ENCODE assay signal across 31 cellular contexts in genomic region chr15:78109156-78109555, GRCh38. TPM values are rescaled to one million over a fixed set of nuclear protein-coding genes. Genes with fewer than 3 reads are reported as not detected.
"Had no signal": no experiment of that assay in that cellular context is flagged by ENCODE, and none has a peak within 500 bp of the region (broad histone marks: within the 10 kb centered on the region; RNA-seq: fewer than 3 reads in every experiment).

No MANE protein-coding gene starts in this region.

- ATAC-seq: activated CD8-positive, alpha-beta memory T cell treated with anti-CD3 and anti-CD28 coated beads, Interleukin-2, amount 10 ng/mL, durations not matched to agents 7 days and 5 days; Right ventricle myocardium inferior had no signal

- H3K4me3 Mint-ChIP-seq: activated CD4-positive, alpha-beta T cell treated with anti-CD3 and anti-CD28 coated beads, Interleukin-2, amount 10 ng/mL, durations not matched to agents 7 days and 5 days; activated CD8-positive, alpha-beta memory T cell treated with anti-CD3 and anti-CD28 coated beads, Interleukin-2, amount 10 ng/mL, durations not matched to agents 7 days and 5 days; activated naive CD8-positive, alpha-beta T cell treated with anti-CD3 and anti-CD28 coated beads for 36 hours had no signal

- H3K36me3 ChIP-seq: brain microvascular endothelial cell, Peyer's patch had no signal

- DNase-seq: activated CD4-positive, alpha-beta T cell treated with anti-CD3 and anti-CD28 coated beads, Interleukin-2, amount 10 ng/mL, durations not matched to agents 7 days and 5 days; activated CD4-positive, alpha-beta T cell treated with anti-CD3 and anti-CD28 coated beads, Interleukin-2, amount 50 U/mL, for 48 hours; activated CD8-positive, alpha-beta memory T cell treated with anti-CD3 and anti-CD28 coated beads for 24 hours; activated CD8-positive, alpha-beta memory T cell treated with anti-CD3 and anti-CD28 coated beads, Interleukin-2, amount 10 ng/mL, durations not matched to agents 7 days and 5 days; activated CD8-positive, alpha-beta memory T cell treated with anti-CD3 and anti-CD28 coated beads, Interleukin-2, amount 50 U/mL, for 48 hours; activated naive CD4-positive, alpha-beta T cell; activated naive CD4-positive, alpha-beta T cell treated with anti-CD3 and anti-CD28 coated beads, Interleukin-2, amount 50 U/mL, for 16 hours; activated naive CD8-positive, alpha-beta T cell treated with anti-CD3 and anti-CD28 coated beads for 36 hours; activated T-cell treated with anti-CD3 and anti-CD28 coated beads, Interleukin-2, amount 50 U/mL, for 48 hours; amniotic stem cell; brain microvascular endothelial cell; NCI-H1092 treated with DMSO at 0.1 percent for 48 hours; NCI-H1417; NCI-H146; NCI-H187; NCI-H2029 treated with DMSO at 0.1 percent for 48 hours; NCI-H2107; NCI-H2171; NCI-H510A; NCI-H526; NCI-H748 treated with DMSO at 0.1 percent for 48 hours; NK-92 treated with Interleukin-12 subunit alpha and Interleukin-12 subunit beta, amount 100 ng/mL, for 24 hours; PC-3; RPMI8226; T1000 had no signal

- H3K27me3 Mint-ChIP-seq: activated CD4-positive, alpha-beta T cell treated with anti-CD3 and anti-CD28 coated beads, Interleukin-2, amount 10 ng/mL, durations not matched to agents 7 days and 5 days; activated CD8-positive, alpha-beta memory T cell treated with anti-CD3 and anti-CD28 coated beads, Interleukin-2, amount 10 ng/mL, durations not matched to agents 7 days and 5 days; activated naive CD8-positive, alpha-beta T cell treated with anti-CD3 and anti-CD28 coated beads for 36 hours had no signal

- H3K36me3 Mint-ChIP-seq: activated CD8-positive, alpha-beta memory T cell treated with anti-CD3 and anti-CD28 coated beads, Interleukin-2, amount 10 ng/mL, durations not matched to agents 7 days and 5 days; activated naive CD8-positive, alpha-beta T cell treated with anti-CD3 and anti-CD28 coated beads for 36 hours had no signal

- H3K9me3 Mint-ChIP-seq: activated CD4-positive, alpha-beta T cell treated with anti-CD3 and anti-CD28 coated beads, Interleukin-2, amount 10 ng/mL, durations not matched to agents 7 days and 5 days; activated naive CD8-positive, alpha-beta T cell treated with anti-CD3 and anti-CD28 coated beads for 36 hours had no signal

- H3K27ac Mint-ChIP-seq: activated CD8-positive, alpha-beta memory T cell treated with anti-CD3 and anti-CD28 coated beads, Interleukin-2, amount 10 ng/mL, durations not matched to agents 7 days and 5 days; activated naive CD8-positive, alpha-beta T cell treated with anti-CD3 and anti-CD28 coated beads for 36 hours had no signal

- H3K4me3 ChIP-seq: K562, Peyer's patch, SK-N-MC had no signal

- H3K27ac ChIP-seq: brain microvascular endothelial cell, Peyer's patch, SK-N-MC had no signal

- H3K9me3 ChIP-seq: Peyer's patch had no signal

- H3K27me3 ChIP-seq: brain microvascular endothelial cell, Peyer's patch had no signal

RNA-seq across cellular contexts. Expression of gene SH2D7, which starts 16.8 kb away (rescaled TPM):
- total RNA-seq: activated CD4-positive, alpha-beta T cell treated with anti-CD3 and anti-CD28 coated beads, Interleukin-2, amount 10 ng/mL, durations not matched to agents 7 days and 5 days; activated naive CD8-positive, alpha-beta T cell treated with anti-CD3 and anti-CD28 coated beads for 36 hours; aorta; K562; M059J; PC-3; Right ventricle myocardium inferior had no signal
- polyA plus RNA-seq: K562 had no signal
